ENCODE assay signal across 8 cellular contexts in the genomic region with DNA sequence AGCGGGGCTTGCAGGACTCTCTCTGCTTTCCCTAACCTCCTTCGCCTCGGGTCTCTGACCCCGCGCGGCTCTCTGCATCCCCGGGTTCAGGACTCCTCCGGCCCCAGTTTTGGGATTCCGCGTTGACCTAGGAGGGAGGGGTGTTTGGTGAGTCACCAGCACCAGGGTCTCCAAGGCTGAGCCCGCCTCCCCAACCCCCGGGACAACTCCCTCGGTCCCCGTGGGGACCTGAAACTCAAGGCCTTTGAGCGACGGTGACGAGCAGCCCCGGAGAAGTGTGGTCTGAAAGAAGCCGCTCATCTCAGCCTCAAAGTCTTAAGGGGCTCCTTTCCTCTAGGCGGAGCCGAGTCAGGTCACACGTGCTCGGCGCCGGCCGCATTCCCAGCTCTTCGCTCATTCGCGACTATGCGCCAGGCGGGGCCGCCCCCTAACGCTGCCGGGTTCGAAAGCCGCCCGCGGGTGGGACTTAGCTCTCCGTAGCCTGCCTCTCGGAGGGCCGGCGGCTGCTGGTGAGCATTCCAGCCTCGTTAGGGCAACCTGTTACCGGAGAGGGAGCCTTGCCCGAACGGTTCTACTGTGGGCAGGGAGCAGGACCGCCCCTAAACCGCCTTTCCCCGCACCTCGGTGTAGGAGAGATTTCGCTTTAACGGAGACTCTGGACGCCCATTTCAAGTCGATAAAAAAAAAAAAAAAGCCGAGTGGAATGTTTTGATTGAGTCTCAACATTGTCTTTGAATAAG. TPM values are rescaled to one million over a fixed set of nuclear protein-coding genes. Genes with fewer than 3 reads are reported as not detected.
A peak's percentile ranks its signal among the peaks of the same experiment; 100 is the strongest.
DNase-seq lines count a peak whose midpoint lies in the region; ATAC-seq, FAIRE-seq and TF ChIP-seq lines count a peak whose summit lies in the region.

No MANE protein-coding gene starts in this region.

- H3K27ac Mint-ChIP-seq in T-helper 17 cell, result peak overlapping the region; percentile 68

- H3K4me1 ChIP-seq in fibroblast of lung (ENCODE audit: control insufficient read depth, extremely low read depth, insufficient read depth, low read length) (no peaks in the 10 kb centered on the region), pancreas (peaks cover 5 to 17% (median 10%) of the 10 kb centered on the region in 3 donors)

- H3K4me3 Mint-ChIP-seq in T-helper 17 cell, result peak overlapping the region; percentile 82

- peak overlapping the region; percentile 68 for H3K4me2 ChIP-seq in fibroblast of lung (ENCODE audit: extremely low read depth, insufficient read depth, low read length)

- peaks cover 78% of the 10 kb centered on the region for H3K27me3 ChIP-seq in fibroblast of lung (ENCODE audit: control insufficient read depth, insufficient read depth, low read length)
- peaks cover 14 to 82% (median 38%) of the 10 kb centered on the region in 4 donors for H3K27me3 ChIP-seq in pancreas

- peaks cover 85% of the 10 kb centered on the region for H3K27me3 Mint-ChIP-seq in T-helper 17 cell

- H3K9me3 ChIP-seq in T-helper 17 cell (ENCODE audit: control insufficient read depth, low read length, poor library complexity, severe bottlenecking) (peaks cover 16% of the 10 kb centered on the region), fibroblast of lung (ENCODE audit: control insufficient read depth, insufficient read depth, low read depth, low read length) (no peaks in the 10 kb centered on the region), pancreas (no peaks in the 10 kb centered on the region)

- ATAC-seq in GM21825 (IDR thresholded peaks at IDR 0.05; ENCODE audit: unreplicated experiment) (peak; percentile 52), T-helper 17 cell (peak; percentile 40), pancreas (peak; percentile 59 to 83 (median 72)), HG03135 (IDR thresholded peaks at IDR 0.05; ENCODE audit: unreplicated experiment) (no peak)

- peak overlapping the region in 3 of 4 experiments; percentile 11 to 47 (median 33) for H3K4me3 ChIP-seq in fibroblast of lung (replicated peaks in 1 of 4; ENCODE audit: control extremely low read depth in 1 of 4, insufficient read depth in 1 of 4, low read depth in 3 of 4, low read length in 4 of 4)
- H3K4me3 ChIP-seq in pancreas, result peak overlapping the region in 3 of 4 donors; percentile 4 to 43 (median 30)

- no peak overlapping the region for H3K9ac ChIP-seq in fibroblast of lung (ENCODE audit: insufficient read depth, low read length)

- DNase-seq in ELR (ENCODE audit: low read depth) (peak; percentile 49), T-helper 17 cell (no peak), fibroblast of lung (ENCODE audit: low read depth in 2 of 2) (peak in 1 of 2 donors; percentile 27), pancreas (peak in 2 of 6 donors; percentile 73 to 76), RPMI8226 (no peak)
- DNase-seq in effector CD8-positive, alpha-beta T cell (lab: John Stamatoyannopoulos, UW), result no peak

- H4K20me1 ChIP-seq in fibroblast of lung (ENCODE audit: control insufficient read depth, extremely low read depth, insufficient read depth, low read length), result no peaks in the 10 kb centered on the region

- H3K4me1 Mint-ChIP-seq in T-helper 17 cell, result peaks cover 18% of the 10 kb centered on the region

- no peak for FAIRE-seq in pancreas (lab: Jason Lieb, UNC)

- H3K36me3 ChIP-seq in fibroblast of lung (ENCODE audit: control insufficient read depth, insufficient read depth, low read length) (no peaks in the 10 kb centered on the region), pancreas (no peaks in the 10 kb centered on the region)

- TF ChIP-seq CTCF in fibroblast of lung (conservative IDR thresholded peaks at IDR 0.05 in 1 of 2, IDR thresholded peaks at IDR 0.05 in 1 of 2; ENCODE audit: low read depth in 1 of 2, low read length in 2 of 2) (no peak), pancreas (IDR thresholded peaks at IDR 0.05) (no peak)

- H3K36me3 Mint-ChIP-seq in T-helper 17 cell (ENCODE audit: low read depth), result peaks cover 2% of the 10 kb centered on the region

- peak overlapping the region; percentile 16 for H2AFZ ChIP-seq in fibroblast of lung (ENCODE audit: low read length)

- 2 to 4% methylated on average over 55 of the region's 55 CpGs for WGBS in pancreas, 2 donors

- H3K27ac ChIP-seq in fibroblast of lung (ENCODE audit: insufficient read depth, low read length), result no peak overlapping the region
- H3K27ac ChIP-seq in pancreas, result no peak overlapping the region

- H3K79me2 ChIP-seq in fibroblast of lung (ENCODE audit: control insufficient read depth, insufficient read depth, low read length), result no peaks in the 10 kb centered on the region

- intact Hi-C loops in pancreas (cut with DNase I), result no loop called here

RNA-seq across cellular contexts. Expression of a gene that starts 3.0 kb away (rescaled TPM):
- not detected for total RNA-seq in T-helper 17 cell
- not detected in 2 replicates for total RNA-seq in fibroblast of lung
- not detected in 2 replicates for polyA plus RNA-seq in fibroblast of lung
- not detected in 2 replicates for polyA plus RNA-seq in fibroblast of lung (2012)
- polyA minus RNA-seq in fibroblast of lung (ENCODE audit: low replicate concordance), result not detected in 2 replicates
- total RNA-seq in pancreas, result under 1 TPM in 1 of 6 donors, not detected in 5; 0.03 TPM
- polyA plus RNA-seq in pancreas, result not detected

RNA-seq across cellular contexts. Expression of a gene that starts 35.1 kb away (rescaled TPM):
- total RNA-seq in T-helper 17 cell (10 to 100 TPM; 38.0 to 43.5 TPM), fibroblast of lung (50.0 and 57.0 TPM in 2 replicates), pancreas (10 to 100 TPM; 24.5 to 49.3 (median 34.1) TPM)
- polyA plus RNA-seq in fibroblast of lung (39.9 and 57.2 TPM in 2 replicates), pancreas (10 to 100 TPM; 24.8 to 36.5 TPM)
- 34.1 and 35.2 TPM in 2 replicates for polyA plus RNA-seq in fibroblast of lung (2012)
- polyA minus RNA-seq in fibroblast of lung (ENCODE audit: low replicate concordance), result 2.6 and 16.8 TPM in 2 replicates
